ENCODE assay signal across 12 cellular contexts in the genomic region with DNA sequence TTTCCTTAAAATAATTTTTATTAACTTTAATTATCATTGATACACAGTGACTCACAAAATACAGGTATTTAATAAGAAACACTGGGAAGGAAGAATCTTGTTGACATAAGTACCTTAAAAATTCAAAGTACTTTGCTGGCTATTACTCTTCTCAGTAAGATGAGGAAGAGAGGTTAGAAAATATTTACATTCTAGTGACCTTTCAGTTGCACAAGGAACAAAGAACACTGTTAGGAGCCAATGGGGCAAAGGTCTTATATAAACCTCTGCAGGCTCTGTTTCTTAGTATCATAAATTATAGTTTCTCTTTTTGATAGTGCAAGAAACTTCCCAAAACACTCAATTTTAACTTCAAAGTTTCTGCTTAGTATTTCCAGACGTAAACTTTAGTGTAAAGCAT.
"Had no signal": no experiment of that assay in that cellular context is flagged by ENCODE, and none has a peak within 500 bp of the region (broad histone marks: within the 10 kb centered on the region; RNA-seq: fewer than 3 reads in every experiment).

No MANE protein-coding gene starts in this region.

- H3K4me3 ChIP-seq: tibial nerve had no signal

- DNase-seq: activated CD4-positive, alpha-beta T cell treated with anti-CD3 and anti-CD28 coated beads, Interleukin-2, amount 50 U/mL, for 4 hours; activated CD4-positive, CD25-positive, alpha-beta regulatory T cell treated with anti-CD3 and anti-CD28 coated beads, Interleukin-2, amount 50 U/mL, for 72 hours; activated effector memory CD4-positive, alpha-beta T cell treated with anti-CD3 and anti-CD28 coated beads, Interleukin-2, amount 50 U/mL, for 16 hours; activated T-cell treated with anti-CD3 and anti-CD28 coated beads, Interleukin-2, amount 50 U/mL, for 4 hours; anterior cingulate cortex; cerebellar nuclear complex; endodermal cell; stimulated activated CD4-positive, alpha-beta T cell treated with anti-CD3 and anti-CD28 coated beads, Interleukin-4, amount 100 ng/mL, for 4 hours; T-helper 9 cell had no signal

- ATAC-seq: activated T-cell treated with anti-CD3 and anti-CD28 coated beads, Interleukin-2, amount 50 U/mL, for 4 hours had no signal

- H3K9me3 Mint-ChIP-seq: activated T-cell treated with anti-CD3 and anti-CD28 coated beads, Interleukin-2, amount 50 U/mL, for 4 hours; endodermal cell; neural crest cell had no signal

- H3K36me3 ChIP-seq: tibial nerve had no signal

- H3K27ac ChIP-seq: tibial nerve had no signal

- H3K27ac Mint-ChIP-seq: activated naive CD8-positive, alpha-beta T cell; endodermal cell had no signal

- H3K4me3 Mint-ChIP-seq: activated naive CD8-positive, alpha-beta T cell; activated T-cell treated with anti-CD3 and anti-CD28 coated beads, Interleukin-2, amount 50 U/mL, for 4 hours; endodermal cell had no signal

- H3K9me3 ChIP-seq: tibial nerve had no signal

- H3K27me3 ChIP-seq: tibial nerve had no signal
